Comparison of ENCODE assay signal across 26 cellular contexts in the genomic region with DNA sequence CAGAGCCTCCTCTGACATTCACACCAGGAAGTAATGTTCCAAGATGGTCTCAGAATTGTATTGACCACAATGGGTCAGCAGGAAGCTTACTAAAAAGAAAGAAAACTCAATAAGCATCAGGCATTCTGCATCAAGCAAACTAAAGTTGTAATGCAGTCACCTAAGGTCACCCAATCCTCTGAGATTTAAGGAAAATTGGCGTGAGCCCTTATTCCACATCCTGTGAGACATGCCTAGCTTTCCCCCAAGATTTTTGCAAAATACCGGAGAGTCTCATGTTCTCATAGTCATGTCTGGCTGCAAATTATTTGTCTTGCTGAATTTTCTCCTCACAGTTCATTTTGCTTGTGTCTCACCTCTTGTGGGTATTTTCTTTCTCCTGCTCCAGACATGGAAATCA.
"Had no signal": no experiment of that assay in that cellular context is flagged by ENCODE, and none has a peak within 500 bp of the region (broad histone marks: within the 10 kb centered on the region; RNA-seq: fewer than 3 reads in every experiment).

No MANE protein-coding gene starts in this region.

- H3K27me3 ChIP-seq: esophagus muscularis mucosa, foreskin keratinocyte, gastroesophageal sphincter, heart right ventricle, left lung, neutrophil, pancreas, right lobe of liver, transverse colon, upper lobe of right lung, uterus had no signal

- H3K4me1 ChIP-seq: esophagus muscularis mucosa, foreskin keratinocyte, gastroesophageal sphincter, heart right ventricle, left lung, pancreas, right lobe of liver, upper lobe of right lung, uterus had no signal

- DNase-seq: dermis blood vessel endothelial cell; effector memory CD4-positive, alpha-beta T cell; foreskin keratinocyte; glutamatergic neuron; heart right ventricle; hippocampal formation; left cardiac atrium; left lung; mesenchymal stem cell; mucosa of descending colon; naive B cell; pancreas; retina; right lobe of liver; small intestine; stimulated activated CD4-positive, alpha-beta T cell treated with anti-CD3 and anti-CD28 coated beads, Interleukin-15, amount 100 ng/mL, for 24 hours; stimulated activated CD4-positive, alpha-beta T cell treated with anti-CD3 and anti-CD28 coated beads, Interleukin-2, amount 100 ng/mL, for 48 hours; stimulated activated naive B cell treated with anti-CD40 and anti-IgM and Interleukin-4, amounts not matched to agents 10 μg/mL and 1 μg/mL and 100 μg/mL, for 72 hours; transverse colon; upper lobe of right lung; uterus had no signal

- H3K4me3 ChIP-seq: esophagus muscularis mucosa, gastroesophageal sphincter, heart right ventricle, left lung, mucosa of descending colon, pancreas, right lobe of liver, thoracic aorta, transverse colon, upper lobe of right lung, uterus had no signal

- ATAC-seq: foreskin keratinocyte; gastroesophageal sphincter; heart right ventricle; left cardiac atrium; left lung; mucosa of descending colon; natural killer cell treated with Interleukin-12 subunit alpha and Interleukin-12 subunit beta and Interleukin-15 and Interleukin-18, amount 100 ng/mL, for 72 hours; pancreas; right lobe of liver; stimulated activated naive B cell treated with anti-CD40 and anti-IgM and Interleukin-4, amounts not matched to agents 10 μg/mL and 1 μg/mL and 100 μg/mL, for 72 hours; upper lobe of right lung had no signal

- H3K27ac ChIP-seq: esophagus muscularis mucosa, foreskin keratinocyte, gastroesophageal sphincter, heart right ventricle, left lung, neutrophil, pancreas, right lobe of liver, thoracic aorta, transverse colon, upper lobe of right lung, uterus had no signal

- H3K9me3 ChIP-seq: esophagus muscularis mucosa, gastroesophageal sphincter, heart right ventricle, left lung, mucosa of descending colon, neutrophil, pancreas, right lobe of liver, thoracic aorta, transverse colon, upper lobe of right lung, uterus had no signal

- H3K36me3 ChIP-seq: esophagus muscularis mucosa, gastroesophageal sphincter, heart right ventricle, left lung, neutrophil, pancreas, right lobe of liver, thoracic aorta, transverse colon, upper lobe of right lung, uterus had no signal
